In the genomic region with DNA sequence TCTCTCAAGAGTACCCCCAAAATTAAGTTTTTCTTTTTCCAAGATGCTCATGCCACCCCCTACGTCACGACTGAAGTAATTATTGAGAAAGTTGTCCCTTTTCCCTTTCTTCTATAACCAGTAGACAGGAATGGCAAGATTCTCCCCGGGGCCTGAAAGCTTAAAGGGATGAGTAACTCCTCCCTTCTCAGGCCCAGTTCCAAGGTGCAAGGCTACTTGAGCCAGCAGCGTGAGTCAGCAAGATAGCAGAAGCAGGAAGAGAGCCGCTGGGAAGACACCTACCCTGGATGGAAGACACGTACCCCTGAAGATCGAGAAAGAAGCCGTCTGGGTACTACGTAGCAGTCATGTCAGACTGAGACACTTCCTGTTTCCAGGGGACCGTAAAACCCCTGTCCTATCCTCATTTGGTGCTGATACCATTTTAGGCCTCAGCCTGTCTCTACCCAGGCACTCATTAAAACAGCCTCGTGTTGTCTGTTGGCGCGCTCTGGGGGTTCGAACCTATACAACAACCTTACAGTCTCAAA, we compare ENCODE assay signal across 13 cellular contexts.
DNase-seq lines count a peak whose midpoint lies in the region; ATAC-seq and TF ChIP-seq lines count a peak whose summit lies in the region.
"Had no signal": no experiment of that assay in that cellular context is flagged by ENCODE, and none has a peak within 500 bp of the region (broad histone marks: within the 10 kb centered on the region; RNA-seq: fewer than 3 reads in every experiment).

No MANE protein-coding gene starts in this region.

- H3K27ac ChIP-seq in esophagus squamous epithelium (peak overlapping the region in 3 of 4 donors; percentile 11 to 47 (median 21)), neuronal stem cell (replicated peaks; ENCODE audit: low read length) (no peak overlapping the region)
- H3K27ac ChIP-seq: coronary artery had no signal

- no peak overlapping the region for H3K9ac ChIP-seq in neuronal stem cell (ENCODE audit: low read depth, low read length, poor library complexity)

- H3K4me2 ChIP-seq in neuronal stem cell (ENCODE audit: insufficient read depth, low read length, poor library complexity, severe bottlenecking), result no peak overlapping the region

- peaks cover 0 to 20% (median 10%) of the 10 kb centered on the region in 3 donors for H3K4me1 ChIP-seq in esophagus squamous epithelium
- H3K4me1 ChIP-seq in neuronal stem cell (ENCODE audit: control insufficient read depth in 2 of 2, insufficient read depth in 1 of 2, low read depth in 1 of 2, low read length in 2 of 2), result no peaks in the 10 kb centered on the region

- no peak for ATAC-seq in HG03095 (IDR thresholded peaks at IDR 0.05; ENCODE audit: unreplicated experiment)

- no peak overlapping the region for H2BK12ac ChIP-seq in neuronal stem cell (ENCODE audit: low read length)

- peak overlapping the region; percentile 69 for H3K23ac ChIP-seq in neuronal stem cell (ENCODE audit: low read depth, low read length, poor library complexity)

- H3K9me3 ChIP-seq in esophagus squamous epithelium (no peaks in the 10 kb centered on the region), neuronal stem cell (replicated peaks in 1 of 2; ENCODE audit: control insufficient read depth in 2 of 2, insufficient read depth in 1 of 2, low read depth in 1 of 2, low read length in 2 of 2) (no peaks in the 10 kb centered on the region)

- no peak overlapping the region for H3K4ac ChIP-seq in neuronal stem cell (ENCODE audit: low read length)

- H2AFZ ChIP-seq in neuronal stem cell (ENCODE audit: low read length), result no peak overlapping the region

- TF ChIP-seq POLR2A in esophagus squamous epithelium (IDR thresholded peaks at IDR 0.05) (no peak), erythroblast (IDR thresholded peaks at IDR 0.05; ENCODE audit: low read length) (no peak)

- no peak overlapping the region for H3K14ac ChIP-seq in neuronal stem cell (ENCODE audit: low read length)

- DNase-seq in AG09319 (ENCODE audit: extremely low read depth, low read depth) (peak; percentile 62), NCI-H226 (peak; percentile 94), esophagus squamous epithelium (lab: John Stamatoyannopoulos, UW) (no peak), neuronal stem cell (ENCODE audit: low spot score) (no peak), erythroblast (lab: John Stamatoyannopoulos, UW) (no peak), OCI-M2 (lab: John Stamatoyannopoulos, UW; ENCODE audit: unreplicated experiment) (no peak)
- no peak for DNase-seq in stimulated activated CD8-positive, alpha-beta memory T cell treated with anti-CD3 and anti-CD28 coated beads, Interleukin-4, amount 100 ng/mL, for 48 hours
- DNase-seq: activated CD8-positive, alpha-beta memory T cell treated with anti-CD3 and anti-CD28 coated beads, Interleukin-2, amount 50 U/mL, for 4 hours; NCI-H345; stimulated activated naive CD4-positive, alpha-beta T cell treated with Interleukin-2 at 50 U/mL for 16 hours had no signal

- H4K8ac ChIP-seq in neuronal stem cell (ENCODE audit: low read depth, low read length), result no peak overlapping the region

- H2BK5ac ChIP-seq in neuronal stem cell (ENCODE audit: low read length), result no peak overlapping the region

- H2AK5ac ChIP-seq in neuronal stem cell (ENCODE audit: low read depth, low read length), result no peak overlapping the region

- H2BK120ac ChIP-seq in neuronal stem cell (ENCODE audit: low read depth, low read length), result no peak overlapping the region

- H3K4me3 ChIP-seq in esophagus squamous epithelium (peak overlapping the region in 1 of 4 donors; percentile 17), neuronal stem cell (ENCODE audit: low read length in 2 of 2) (no peak overlapping the region)
- H3K4me3 ChIP-seq: coronary artery, skin epidermis had no signal

- H3K36me3 ChIP-seq in esophagus squamous epithelium (no peaks in the 10 kb centered on the region), neuronal stem cell (replicated peaks in 1 of 2; ENCODE audit: control insufficient read depth in 2 of 2, insufficient read depth in 2 of 2, low read length in 2 of 2) (no peaks in the 10 kb centered on the region)

- no peaks in the 10 kb centered on the region for H3K79me1 ChIP-seq in neuronal stem cell (ENCODE audit: low read depth, low read length)

- TF ChIP-seq CTCF in AG09319 (IDR thresholded peaks at IDR 0.05; ENCODE audit: low read depth, low read length), result no peak
- TF ChIP-seq CTCF in esophagus squamous epithelium (IDR thresholded peaks at IDR 0.05), result no peak

- H3K27me3 ChIP-seq in esophagus squamous epithelium (no peaks in the 10 kb centered on the region), neuronal stem cell (ENCODE audit: control insufficient read depth in 3 of 3, insufficient read depth in 3 of 3, low read depth in 1 of 3, low read length in 3 of 3) (no peaks in the 10 kb centered on the region)

- H2BK15ac ChIP-seq in neuronal stem cell (ENCODE audit: low read length), result no peak overlapping the region

- no peak overlapping the region for H4K91ac ChIP-seq in neuronal stem cell (ENCODE audit: low read depth, low read length, poor library complexity)

- intact Hi-C loops in esophagus squamous epithelium (cut with DNase I), result no loop called here

- H3K18ac ChIP-seq in neuronal stem cell (ENCODE audit: low read length), result no peak overlapping the region

- WGBS in esophagus squamous epithelium, 2 donors, result 39 to 56% methylated on average over 12 to 14 of the region's 14 CpGs
- no CpG with 5 or more reads among the region's 14 CpGs for WGBS in neuronal stem cell (ENCODE audit: extremely low coverage in 2 of 2, insufficient read length in 2 of 2, insufficient replicate concordance in 1 of 2), 2 donors

Comparison
In these comparisons a context has a peak if more than half of its experiments do, and no peak if none do; other contexts are left out.
1. DNase-seq: peak in AG09319 (single experiment) and NCI-H226 (single experiment); none in esophagus squamous epithelium (single experiment), neuronal stem cell (single experiment), erythroblast (0 of 2), OCI-M2 (single experiment) and stimulated activated CD8-positive, alpha-beta memory T cell treated with anti-CD3 and anti-CD28 coated beads, Interleukin-4, amount 100 ng/mL, for 48 hours (single experiment).